Comparison of ENCODE assay signal across 10 cellular contexts in genomic region chr9:119963798-119964372, GRCh38.
DNase-seq lines count a peak whose midpoint lies in the region; ATAC-seq and TF ChIP-seq lines count a peak whose summit lies in the region.
"Had no signal": no experiment of that assay in that cellular context is flagged by ENCODE, and none has a peak within 500 bp of the region (broad histone marks: within the 10 kb centered on the region; RNA-seq: fewer than 3 reads in every experiment).

No MANE protein-coding gene starts in this region.

- no peaks in the 10 kb centered on the region for H3K27me3 ChIP-seq in BLaER1

- H3K27ac ChIP-seq in BLaER1: no peak overlapping the region
- no peak overlapping the region for H3K27ac ChIP-seq in substantia nigra (ENCODE audit: low read depth, low read length, poor library complexity, severe bottlenecking)
- H3K27ac ChIP-seq: esophagus squamous epithelium had no signal

- H3K4me3 Mint-ChIP-seq in chondrocyte (ENCODE audit: unreplicated experiment): no peak overlapping the region
- no peak overlapping the region for H3K4me3 Mint-ChIP-seq in mesothelial cell of epicardium
- H3K4me3 Mint-ChIP-seq in T-helper 17 cell: no peak overlapping the region

- H3K36me3 Mint-ChIP-seq in chondrocyte (ENCODE audit: low read depth) (no peaks in the 10 kb centered on the region), mesothelial cell of epicardium (no peaks in the 10 kb centered on the region), T-helper 17 cell (ENCODE audit: low read depth) (no peaks in the 10 kb centered on the region)

- peak overlapping the region; percentile 48 for H3K4me2 ChIP-seq in BLaER1

- peak overlapping the region; percentile 87 for H3K27ac Mint-ChIP-seq in chondrocyte (ENCODE audit: unreplicated experiment)
- peak overlapping the region; percentile 96 for H3K27ac Mint-ChIP-seq in mesothelial cell of epicardium
- H3K27ac Mint-ChIP-seq in T-helper 17 cell: no peak overlapping the region

- no peaks in the 10 kb centered on the region for H3K36me3 ChIP-seq in BLaER1
- H3K36me3 ChIP-seq: esophagus squamous epithelium had no signal

- H3K9me3 Mint-ChIP-seq in chondrocyte (ENCODE audit: low read depth): peaks cover 10% of the 10 kb centered on the region
- H3K9me3 Mint-ChIP-seq in mesothelial cell of epicardium: no peaks in the 10 kb centered on the region

- H3K4me1 ChIP-seq in BLaER1: peaks cover 8% of the 10 kb centered on the region

- no peak for TF ChIP-seq CTCF in chondrocyte (IDR thresholded peaks at IDR 0.05)
- no peak for TF ChIP-seq CTCF in mesothelial cell of epicardium (IDR thresholded peaks at IDR 0.05; ENCODE audit: unreplicated experiment)

- H3K4me3 ChIP-seq in BLaER1: no peak overlapping the region
- H3K4me3 ChIP-seq: esophagus squamous epithelium had no signal

- H3K9ac ChIP-seq in BLaER1: no peak overlapping the region

- no peak for ATAC-seq in T-helper 17 cell
- ATAC-seq: activated CD4-positive, CD25-positive, alpha-beta regulatory T cell treated with anti-CD3 and anti-CD28 coated beads, Interleukin-2, amount 50 U/mL, for 24 hours had no signal

- H3K9me3 ChIP-seq in BLaER1 (no peaks in the 10 kb centered on the region), T-helper 17 cell (ENCODE audit: control insufficient read depth, low read length, poor library complexity, severe bottlenecking) (no peaks in the 10 kb centered on the region)
- H3K9me3 ChIP-seq: esophagus squamous epithelium had no signal

- H3K27me3 Mint-ChIP-seq in chondrocyte (ENCODE audit: low read depth) (no peaks in the 10 kb centered on the region), mesothelial cell of epicardium (ENCODE audit: low read depth) (no peaks in the 10 kb centered on the region), T-helper 17 cell (peaks cover 51% of the 10 kb centered on the region)

- DNase-seq in NCI-H1048 (lab: John Stamatoyannopoulos, UW) (peak; percentile 16), chondrocyte (ENCODE audit: low spot score) (no peak), mesothelial cell of epicardium (ENCODE audit: low spot score in 2 of 2, unreplicated experiment in 2 of 2) (peak; percentile 32 to 68), midbrain (lab: John Stamatoyannopoulos, UW) (no peak), T-helper 17 cell (no peak), substantia nigra (lab: John Stamatoyannopoulos, UW) (no peak), NAMALWA (ENCODE audit: low spot score) (no peak)
- DNase-seq: esophagus squamous epithelium had no signal

- H3K4me1 Mint-ChIP-seq in chondrocyte (ENCODE audit: low read depth): peaks cover 34% of the 10 kb centered on the region
- H3K4me1 Mint-ChIP-seq in mesothelial cell of epicardium: peaks cover 29% of the 10 kb centered on the region
- H3K4me1 Mint-ChIP-seq in T-helper 17 cell: no peaks in the 10 kb centered on the region

- H4K20me1 ChIP-seq in BLaER1: no peaks in the 10 kb centered on the region

Comparison
In these comparisons a context has a peak if more than half of its experiments do, and no peak if none do; other contexts are left out.
1. DNase-seq: peak in NCI-H1048 (single experiment) and mesothelial cell of epicardium (2 of 2); none in chondrocyte (single experiment), midbrain (single experiment), T-helper 17 cell (0 of 3), substantia nigra (0 of 49) and NAMALWA (single experiment).